In genomic region chr11:95067042-95067827, GRCh38 we compare ENCODE assay signal across 8 cellular contexts. TPM values are rescaled to one million over a fixed set of nuclear protein-coding genes. Genes with fewer than 3 reads are reported as not detected.
A peak's percentile ranks its signal among the peaks of the same experiment; 100 is the strongest.
DNase-seq lines count a peak whose midpoint lies in the region; ATAC-seq and TF ChIP-seq lines count a peak whose summit lies in the region.

No MANE protein-coding gene starts in this region.

- H3K27ac ChIP-seq in coronary artery = peak overlapping the region; percentile 95 to 99
- H3K27ac ChIP-seq in left lung = peak overlapping the region; percentile 96 to 97

- peak; percentile 42 for ATAC-seq in GM18861 (IDR thresholded peaks at IDR 0.05; ENCODE audit: unreplicated experiment)
- peak; percentile 69 for ATAC-seq in HG03097 (IDR thresholded peaks at IDR 0.05; ENCODE audit: low FRiP score, unreplicated experiment)
- ATAC-seq in activated CD4-positive, alpha-beta T cell treated with anti-CD3 and anti-CD28 coated beads for 36 hours = peak; percentile 68
- ATAC-seq in left lung = peak; percentile 78

- no peaks in the 10 kb centered on the region for H3K36me3 ChIP-seq in left lung

- TF ChIP-seq CTCF in coronary artery (IDR thresholded peaks at IDR 0.05) = peak; percentile 24
- peak; percentile 27 to 63 for TF ChIP-seq CTCF in left lung (IDR thresholded peaks at IDR 0.05)

- CTCF ChIA-PET in activated CD4-positive, alpha-beta T cell treated with anti-CD3 and anti-CD28 coated beads for 36 hours (lab: Charles Lee) = interaction anchor here (0.6 to 7.5 kb wide), 26 partner anchors 11 to 1510 kb away, joined by 3 to 125 read pairs (median 4); partner anchors contain the start of genes CWC15, ENDOD1, FAM76B and KDM4D

- POLR2A ChIA-PET in activated CD4-positive, alpha-beta T cell treated with anti-CD3 and anti-CD28 coated beads for 36 hours (lab: Charles Lee) = interaction anchor here (0.7 to 1.9 kb wide), 5 partner anchors 17 to 94 kb away, joined by 3 to 9 read pairs (median 4); partner anchors contain the start of genes CWC15, ENDOD1 and KDM4D

- peaks cover 14% of the 10 kb centered on the region for H3K36me3 Mint-ChIP-seq in activated CD4-positive, alpha-beta T cell treated with anti-CD3 and anti-CD28 coated beads for 36 hours (ENCODE audit: low read depth)

- H3K4me3 Mint-ChIP-seq in activated CD4-positive, alpha-beta T cell treated with anti-CD3 and anti-CD28 coated beads for 36 hours = peak overlapping the region; percentile 97

- H3K4me3 ChIP-seq in coronary artery (peak overlapping the region; percentile 84), left lung (peak overlapping the region; percentile 65 to 67)

- H3K27me3 ChIP-seq in left lung = no peaks in the 10 kb centered on the region

- H3K9me3 Mint-ChIP-seq in activated CD4-positive, alpha-beta T cell treated with anti-CD3 and anti-CD28 coated beads for 36 hours (ENCODE audit: low read depth) = no peaks in the 10 kb centered on the region

- intact Hi-C loops in activated CD4-positive, alpha-beta T cell treated with anti-CD3 and anti-CD28 coated beads for 36 hours (cut with DNase I, micrococcal nuclease) = loop anchor here (5.0 to 10.0 kb wide), 7 partner anchors 70 to 1320 kb away; partner anchors contain the start of genes CCDC82 (in 1 of the 2), FAM76B (in 1 of the 2) and MED17 (in 1 of the 2)
- intact Hi-C loops in left lung (cut with DNase I) = no loop called here

- peaks cover 7 to 28% of the 10 kb centered on the region in 2 donors for H3K4me1 ChIP-seq in left lung

- peaks cover 2% of the 10 kb centered on the region for H3K27me3 Mint-ChIP-seq in activated CD4-positive, alpha-beta T cell treated with anti-CD3 and anti-CD28 coated beads for 36 hours

- H3K27ac Mint-ChIP-seq in activated CD4-positive, alpha-beta T cell treated with anti-CD3 and anti-CD28 coated beads for 36 hours = peak overlapping the region; percentile 92

- H3K9me3 ChIP-seq in left lung = no peaks in the 10 kb centered on the region

- DNase-seq in AG08395 (ENCODE audit: low spot score) (peak; percentile 75), NCI-H2227 (lab: John Stamatoyannopoulos, UW; ENCODE audit: unreplicated experiment) (peak; percentile 82), coronary artery (ENCODE audit: low spot score) (peak; percentile 93), left lung (peak; percentile 77 to 93)
- peak; percentile 87 for DNase-seq in activated CD4-positive, alpha-beta T cell treated with anti-CD3 and anti-CD28 coated beads for 36 hours
- peak; percentile 78 for DNase-seq in stimulated activated CD4-positive, alpha-beta T cell treated with anti-CD3 and anti-CD28 coated beads, Interleukin-4, amount 100 ng/mL, for 1 hour

- H3K4me1 Mint-ChIP-seq in activated CD4-positive, alpha-beta T cell treated with anti-CD3 and anti-CD28 coated beads for 36 hours = peaks cover 25% of the 10 kb centered on the region

RNA-seq across cellular contexts. Expression of gene SRSF8, which starts 0.5 kb away (rescaled TPM):
- total RNA-seq in activated CD4-positive, alpha-beta T cell treated with anti-CD3 and anti-CD28 coated beads for 36 hours = 10 to 100 TPM; 23.7 to 26.5 TPM
- total RNA-seq in left lung = 10 to 100 TPM; 27.5 to 41.7 TPM

RNA-seq across cellular contexts. Expression of gene KDM4F, which starts 18.0 kb away (rescaled TPM):
- not detected for total RNA-seq in activated CD4-positive, alpha-beta T cell treated with anti-CD3 and anti-CD28 coated beads for 36 hours
- not detected for total RNA-seq in left lung

RNA-seq across cellular contexts. Expression of gene ENDOD1, which starts 22.4 kb away (rescaled TPM):
- 10 to 100 TPM; 11.1 to 13.1 TPM for total RNA-seq in activated CD4-positive, alpha-beta T cell treated with anti-CD3 and anti-CD28 coated beads for 36 hours
- total RNA-seq in left lung = 10 to 100 TPM; 26.1 to 31.2 TPM

RNA-seq across cellular contexts. Expression of gene KDM4E, which starts 42.2 kb away (rescaled TPM):
- not detected for total RNA-seq in activated CD4-positive, alpha-beta T cell treated with anti-CD3 and anti-CD28 coated beads for 36 hours
- not detected for total RNA-seq in left lung

Comparison
In these comparisons a context has a peak if more than half of its experiments do, and no peak if none do; other contexts are left out.
1. Peak in every context shown above with its lines: DNase-seq, ATAC-seq, H3K4me3 ChIP-seq and H3K27ac ChIP-seq.
2. intact Hi-C loops: an anchor here in activated CD4-positive, alpha-beta T cell treated with anti-CD3 and anti-CD28 coated beads for 36 hours (5.0 to 10.0 kb wide); none called in left lung.